ENCODE assay signal across 15 cellular contexts in the genomic region with DNA sequence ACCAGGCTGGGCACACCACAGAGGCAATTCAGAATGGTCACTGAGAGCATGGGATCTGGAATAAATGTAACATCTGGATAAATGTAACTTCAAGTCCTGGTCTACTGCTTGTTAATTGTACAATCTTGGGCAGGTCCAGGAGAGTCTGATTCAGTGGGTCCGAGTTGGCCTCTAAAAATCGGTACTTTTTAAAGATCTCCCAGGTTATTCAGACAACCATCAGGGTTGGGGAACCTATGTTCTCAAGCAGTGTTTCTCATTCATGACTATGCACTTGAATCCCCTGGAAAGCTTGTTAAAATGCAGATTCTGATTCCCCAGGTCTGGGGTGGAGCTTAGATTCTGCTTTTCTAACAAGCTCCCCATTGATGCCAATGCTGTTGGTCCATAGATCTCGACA. TPM values are rescaled to one million over a fixed set of nuclear protein-coding genes. Genes with fewer than 3 reads are reported as not detected.
DNase-seq lines count a peak whose midpoint lies in the region; ATAC-seq and TF ChIP-seq lines count a peak whose summit lies in the region.
"Had no signal": no experiment of that assay in that cellular context is flagged by ENCODE, and none has a peak within 500 bp of the region (broad histone marks: within the 10 kb centered on the region; RNA-seq: fewer than 3 reads in every experiment).

No MANE protein-coding gene starts in this region.

- POLR2A ChIA-PET in HCT116 (lab: Charles Lee): no interaction called here

- RAD21 ChIA-PET in HCT116 (lab: Charles Lee; ENCODE audit: low non-redundant PET in 1 of 2, low total read pairs in 2 of 2, uncharacterized antibody in 2 of 2, unreplicated experiment in 2 of 2): no interaction called here

- BruUV-seq in HCT116 (replicated peaks; lab: Mats Ljungman, UMichigan): no TSS peak

- H4K20me1 ChIP-seq in HCT116 (ENCODE audit: insufficient read depth): no peaks in the 10 kb centered on the region

- H3K27me3 Mint-ChIP-seq in activated T-helper 17 cell treated with anti-CD3 and anti-CD28 coated beads, Interleukin-2, amount 50 U/mL, for 72 hours: no peaks in the 10 kb centered on the region
- peaks cover 29% of the 10 kb centered on the region for H3K27me3 Mint-ChIP-seq in type B pancreatic cell

- no peaks in the 10 kb centered on the region for H3K9me2 ChIP-seq in HCT116 (ENCODE audit: insufficient read depth)

- no peak for ATAC-seq in HCT116
- ATAC-seq in activated T-helper 17 cell treated with anti-CD3 and anti-CD28 coated beads, Interleukin-2, amount 50 U/mL, for 72 hours (replicated peaks): no peak
- peak; percentile 1 for ATAC-seq in esophagus mucosa
- no peak for ATAC-seq in GM21723 (IDR thresholded peaks at IDR 0.05; ENCODE audit: unreplicated experiment)
- no peak for ATAC-seq in HG02870 (IDR thresholded peaks at IDR 0.05; ENCODE audit: unreplicated experiment)
- ATAC-seq: Panc1, Right ventricle myocardium inferior had no signal

- no peak for DNase-seq in HCT116 (ENCODE audit: low read depth, low spot score)
- DNase-seq in type B pancreatic cell (ENCODE audit: extremely low spot score, unreplicated experiment): no peak
- no peak for DNase-seq in putamen (ENCODE audit: low spot score)
- DNase-seq: EL, NCI-H1417, NCI-H1930, NCI-H510A had no signal

- intact Hi-C loops in HCT116 (cut with micrococcal nuclease): no loop called here

- H3K36me3 ChIP-seq in HCT116 (ENCODE audit: control insufficient read depth in 1 of 2, insufficient read depth in 2 of 2, low read length in 2 of 2): peaks cover 61 to 86% of the 10 kb centered on the region in 2 experiments

- H3K27ac ChIP-seq in HCT116 (ENCODE audit: low read depth, low read length): no peak overlapping the region

- no peak for TF ChIP-seq POLR2A in HCT116 (IDR thresholded peaks at IDR 0.05; ENCODE audit: borderline replicate concordance, extremely low read depth, insufficient read depth, insufficient read length)

- TF ChIP-seq RAD21 in HCT116 (IDR thresholded peaks at IDR 0.05; ENCODE audit: low read depth): no peak

- H3K4me1 ChIP-seq in HCT116 (ENCODE audit: control insufficient read depth in 1 of 2, insufficient read depth in 2 of 2, low read length in 2 of 2): no peaks in the 10 kb centered on the region

- no peak overlapping the region for H3K4me2 ChIP-seq in HCT116 (ENCODE audit: low read length)

- H3K4me3 ChIP-seq in HCT116 (replicated peaks in 1 of 2; ENCODE audit: low read depth in 1 of 2, low read length in 2 of 2): no peak overlapping the region
- H3K4me3 ChIP-seq: SK-N-MC had no signal

- TF ChIP-seq CTCF in HCT116 (IDR thresholded peaks at IDR 0.05 in 2 of 3, conservative IDR thresholded peaks at IDR 0.05 in 1 of 3; ENCODE audit: borderline replicate concordance in 1 of 3, insufficient read depth in 1 of 3, low read depth in 2 of 3, low read length in 2 of 3) (no peak), type B pancreatic cell (conservative IDR thresholded peaks at IDR 0.05) (no peak)

- peaks cover 10% of the 10 kb centered on the region for H3K4me1 Mint-ChIP-seq in activated T-helper 17 cell treated with anti-CD3 and anti-CD28 coated beads, Interleukin-2, amount 50 U/mL, for 72 hours
- peaks cover 3% of the 10 kb centered on the region for H3K4me1 Mint-ChIP-seq in type B pancreatic cell (ENCODE audit: unreplicated experiment)

- no peaks in the 10 kb centered on the region for H3K9me3 ChIP-seq in HCT116 (ENCODE audit: control insufficient read depth in 1 of 2, insufficient read depth in 1 of 2, low read depth in 1 of 2, low read length in 2 of 2)

- no peak overlapping the region for H2AFZ ChIP-seq in HCT116 (ENCODE audit: low read depth, low read length, poor library complexity, severe bottlenecking)

- CTCF ChIA-PET in HCT116 (lab: Charles Lee): interaction anchor here (1.4 kb wide), 1 partner anchor 59 kb away, joined by 4 read pairs; no protein-coding TSS in a partner anchor

- peak overlapping the region; percentile 0 for H3K27ac Mint-ChIP-seq in activated T-helper 17 cell treated with anti-CD3 and anti-CD28 coated beads, Interleukin-2, amount 50 U/mL, for 72 hours
- H3K27ac Mint-ChIP-seq in type B pancreatic cell: peak overlapping the region; percentile 80

- H3K9me3 Mint-ChIP-seq in activated T-helper 17 cell treated with anti-CD3 and anti-CD28 coated beads, Interleukin-2, amount 50 U/mL, for 72 hours: no peaks in the 10 kb centered on the region
- H3K9me3 Mint-ChIP-seq in type B pancreatic cell: no peaks in the 10 kb centered on the region
- H3K9me3 Mint-ChIP-seq: IgD-negative memory B cell had no signal

- H3K4me3 Mint-ChIP-seq in activated T-helper 17 cell treated with anti-CD3 and anti-CD28 coated beads, Interleukin-2, amount 50 U/mL, for 72 hours: no peak overlapping the region
- peak overlapping the region; percentile 17 for H3K4me3 Mint-ChIP-seq in type B pancreatic cell
- H3K4me3 Mint-ChIP-seq: IgD-negative memory B cell had no signal

- H3K79me2 ChIP-seq in HCT116 (ENCODE audit: insufficient read depth, low read length): no peaks in the 10 kb centered on the region; the same call in 1 of the 2 replicates

- no peaks in the 10 kb centered on the region for H3K27me3 ChIP-seq in HCT116 (ENCODE audit: insufficient read depth, low read length)

- H3K36me3 Mint-ChIP-seq in activated T-helper 17 cell treated with anti-CD3 and anti-CD28 coated beads, Interleukin-2, amount 50 U/mL, for 72 hours (ENCODE audit: low read depth): peaks cover 83% of the 10 kb centered on the region
- H3K36me3 Mint-ChIP-seq in type B pancreatic cell: peaks cover 36% of the 10 kb centered on the region
- H3K36me3 Mint-ChIP-seq: IgD-negative memory B cell had no signal

- H3K9ac ChIP-seq in HCT116 (ENCODE audit: low read length): no peak overlapping the region

TF ChIP-seq in HCT116, 20 proteins besides CTCF, POLR2A, EP300 and RAD21:
- TF ChIP-seq POLR2AphosphoS5 (IDR thresholded peaks at IDR 0.05; ENCODE audit: low read depth, low read length) (peak; percentile 27; the same call in 1 of the 2 replicates), FOSL1 (IDR thresholded peaks at IDR 0.05; ENCODE audit: low read depth) (no peak)

RNA-seq across cellular contexts. Expression of a gene that starts 14.8 kb away (rescaled TPM):
- 486 TPM for total RNA-seq in HCT116 (2021; ENCODE audit: unreplicated experiment)
- 380 and 384 TPM in 2 replicates for polyA plus RNA-seq in HCT116 (2012)
- 10 to 100 TPM; 50.3 to 57.1 TPM for total RNA-seq in activated T-helper 17 cell treated with anti-CD3 and anti-CD28 coated beads, Interleukin-2, amount 50 U/mL, for 72 hours
- 4,910 TPM for total RNA-seq in esophagus mucosa
- 923 and 5,513 TPM in 2 replicates for total RNA-seq in type B pancreatic cell (ENCODE audit: low replicate concordance)
